In the genomic region with DNA sequence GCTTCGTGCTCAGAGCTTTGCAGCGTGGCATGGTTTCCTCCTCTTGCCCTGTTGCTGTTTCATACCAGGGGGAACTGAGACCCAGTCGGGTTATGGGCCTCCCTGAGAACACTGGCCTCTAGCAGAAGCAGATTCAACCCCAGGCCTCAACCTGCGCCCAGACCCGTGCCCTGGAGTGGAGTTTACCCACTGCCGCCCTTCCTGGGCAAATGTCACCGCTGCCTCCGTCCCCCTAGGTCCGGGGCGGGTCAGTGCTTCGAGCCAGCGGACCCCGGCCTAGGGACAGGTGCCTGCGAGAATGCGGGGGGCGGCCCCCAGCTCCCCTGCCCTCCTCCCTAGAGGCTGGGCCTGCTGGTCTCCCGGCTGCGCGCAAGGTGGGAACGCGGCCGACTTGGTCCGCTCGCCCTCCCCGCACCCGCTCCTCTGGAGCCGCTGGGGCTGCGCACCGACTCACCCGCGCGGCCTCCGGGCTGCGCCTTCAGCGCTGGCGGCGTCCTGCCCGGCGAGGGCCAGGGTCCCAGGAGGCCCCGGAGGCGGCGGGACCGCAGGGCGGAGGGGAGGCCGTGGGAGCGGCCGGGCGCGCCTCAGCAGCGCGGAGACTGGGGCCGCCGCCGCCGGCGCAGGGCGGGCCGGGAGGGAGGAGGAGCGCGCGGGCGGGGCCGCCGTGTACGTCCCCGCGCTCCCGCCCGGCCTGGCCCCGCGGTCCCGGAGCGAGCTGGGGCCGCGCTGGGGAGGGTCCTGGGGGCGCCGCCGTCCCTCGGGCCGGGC, we compare ENCODE assay signal across 8 cellular contexts. TPM values are rescaled to one million over a fixed set of nuclear protein-coding genes. Genes with fewer than 3 reads are reported as not detected.
DNase-seq lines count a peak whose midpoint lies in the region; ATAC-seq and TF ChIP-seq lines count a peak whose summit lies in the region.

A gene with protein sequence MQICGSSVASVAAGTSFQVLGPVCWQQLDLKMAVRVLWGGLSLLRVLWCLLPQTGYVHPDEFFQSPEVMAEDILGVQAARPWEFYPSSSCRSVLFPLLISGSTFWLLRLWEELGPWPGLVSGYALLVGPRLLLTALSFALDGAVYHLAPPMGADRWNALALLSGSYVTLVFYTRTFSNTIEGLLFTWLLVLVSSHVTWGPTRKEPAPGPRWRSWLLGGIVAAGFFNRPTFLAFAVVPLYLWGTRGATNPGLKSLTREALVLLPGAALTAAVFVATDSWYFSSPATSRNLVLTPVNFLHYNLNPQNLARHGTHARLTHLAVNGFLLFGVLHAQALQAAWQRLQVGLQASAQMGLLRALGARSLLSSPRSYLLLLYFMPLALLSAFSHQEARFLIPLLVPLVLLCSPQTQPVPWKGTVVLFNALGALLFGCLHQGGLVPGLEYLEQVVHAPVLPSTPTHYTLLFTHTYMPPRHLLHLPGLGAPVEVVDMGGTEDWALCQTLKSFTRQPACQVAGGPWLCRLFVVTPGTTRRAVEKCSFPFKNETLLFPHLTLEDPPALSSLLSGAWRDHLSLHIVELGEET (minus strand): TSS at position 601 of the 768 bp plus-strand sequence. CDS start 16,802 bp downstream, outside the sequence.

- peak; percentile 79 for ATAC-seq in activated CD4-positive, alpha-beta T cell treated with anti-CD3 and anti-CD28 coated beads for 36 hours

- H3K27me3 ChIP-seq in neuron (ENCODE audit: insufficient read depth, low read length): peaks cover 9% of the 10 kb centered on the region

- H3K4me3 ChIP-seq in fibroblast of villous mesenchyme (ENCODE audit: low read depth, low read length) (peak within 1 kb of the TSS; percentile 71), neuron (ENCODE audit: low read length) (peak within 1 kb of the TSS; percentile 51)

- peaks cover 15% of the 10 kb centered on the region for H3K4me1 Mint-ChIP-seq in activated CD4-positive, alpha-beta T cell treated with anti-CD3 and anti-CD28 coated beads for 36 hours
- peaks cover 14% of the 10 kb centered on the region; the same call in 1 of the 2 replicates for H3K4me1 Mint-ChIP-seq in HFFc6 (ENCODE audit: low read depth)

- no peaks in the 10 kb centered on the region for H3K36me3 Mint-ChIP-seq in activated CD4-positive, alpha-beta T cell treated with anti-CD3 and anti-CD28 coated beads for 36 hours (ENCODE audit: low read depth)
- H3K36me3 Mint-ChIP-seq in HFFc6 (ENCODE audit: low read depth): no peaks in the 10 kb centered on the region

- H3K9me3 Mint-ChIP-seq in activated CD4-positive, alpha-beta T cell treated with anti-CD3 and anti-CD28 coated beads for 36 hours (ENCODE audit: low read depth): no peaks in the 10 kb centered on the region
- H3K9me3 Mint-ChIP-seq in HFFc6: no peaks in the 10 kb centered on the region

- intact Hi-C loops in activated CD4-positive, alpha-beta T cell treated with anti-CD3 and anti-CD28 coated beads for 36 hours (cut with DNase I, micrococcal nuclease): loop anchor here in 1 of 2 experiments (2.0 kb wide), 2 partner anchors 34 to 60 kb away; a partner anchor contains a TSS

- no peaks in the 10 kb centered on the region for H3K36me3 ChIP-seq in neuron (ENCODE audit: insufficient read depth, low read length)

- CTCF ChIA-PET in activated CD4-positive, alpha-beta T cell treated with anti-CD3 and anti-CD28 coated beads for 36 hours (lab: Charles Lee): no interaction called here

- H2AFZ ChIP-seq in neuron (ENCODE audit: low read depth, low read length): peak within 1 kb of the TSS; percentile 99

- H3K27me3 Mint-ChIP-seq in activated CD4-positive, alpha-beta T cell treated with anti-CD3 and anti-CD28 coated beads for 36 hours: peaks cover 11% of the 10 kb centered on the region
- H3K27me3 Mint-ChIP-seq in HFFc6 (ENCODE audit: insufficient read depth): peaks cover 6% of the 10 kb centered on the region; the same call in 1 of the 2 replicates

- H3K4me1 ChIP-seq in neuron (ENCODE audit: insufficient read depth, low read length): peaks cover 11% of the 10 kb centered on the region

- DNase-seq in activated CD4-positive, alpha-beta T cell treated with anti-CD3 and anti-CD28 coated beads for 36 hours: peak; percentile 65
- DNase-seq in activated CD4-positive, alpha-beta T cell treated with anti-CD3 and anti-CD28 coated beads for 1 hour: no peak
- DNase-seq in HFFc6 (no peak), NCI-H146 treated with DMSO at 0.1 percent for 48 hours (lab: John Stamatoyannopoulos, UW; ENCODE audit: unreplicated experiment) (peak; percentile 37), activated T-cell treated with anti-CD3 and anti-CD28 coated beads for 48 hours (ENCODE audit: low read depth) (peak; percentile 50), fibroblast of villous mesenchyme (ENCODE audit: low read depth) (peak; percentile 27), A172 (ENCODE audit: low spot score) (no peak)

- peaks cover 17% of the 10 kb centered on the region for H3K9me3 ChIP-seq in neuron (ENCODE audit: low read length)

- peak within 1 kb of the TSS; percentile 68 for H3K4me3 Mint-ChIP-seq in activated CD4-positive, alpha-beta T cell treated with anti-CD3 and anti-CD28 coated beads for 36 hours
- peak within 1 kb of the TSS; percentile 83 for H3K4me3 Mint-ChIP-seq in HFFc6

- POLR2A ChIA-PET in activated CD4-positive, alpha-beta T cell treated with anti-CD3 and anti-CD28 coated beads for 36 hours (lab: Charles Lee): no interaction called here

- no peak within 1 kb of the TSS for H3K27ac Mint-ChIP-seq in activated CD4-positive, alpha-beta T cell treated with anti-CD3 and anti-CD28 coated beads for 36 hours
- no peak within 1 kb of the TSS for H3K27ac Mint-ChIP-seq in HFFc6

- TF ChIP-seq CTCF in HFFc6 (IDR thresholded peaks at IDR 0.05): no peak
- no peak for TF ChIP-seq CTCF in fibroblast of villous mesenchyme (IDR thresholded peaks at IDR 0.05; ENCODE audit: insufficient read depth, low read depth, low read length)

RNA-seq across cellular contexts. Expression of the gene that starts here (rescaled TPM):
- total RNA-seq in activated CD4-positive, alpha-beta T cell treated with anti-CD3 and anti-CD28 coated beads for 36 hours: under 1 TPM; 0.44 to 0.71 TPM
- 1 to 10 TPM; 2.9 to 4.3 (median 3.7) TPM for total RNA-seq in HFFc6 (2021; fragmentation: NEBNext Ultra II Directional; extraction: Animal tissue kit (Norgen Biotek cat#: 25700))
- total RNA-seq in fibroblast of villous mesenchyme: 1.3 and 1.7 TPM in 2 replicates
- 0.59 and 3.2 TPM in 2 replicates for total RNA-seq in A172 (2014; rRNA removed; shearing (Covaris generic))

Comparison
In these comparisons a context has a peak if more than half of its experiments do, and no peak if none do; other contexts are left out.
1. Peak in DNase-seq and ATAC-seq in activated CD4-positive, alpha-beta T cell treated with anti-CD3 and anti-CD28 coated beads for 36 hours; RNA of the gene not detected or under 1 TPM.
2. DNase-seq: peak in NCI-H146 treated with DMSO at 0.1 percent for 48 hours (single experiment), activated T-cell treated with anti-CD3 and anti-CD28 coated beads for 48 hours (single experiment) and fibroblast of villous mesenchyme (single experiment); none in activated CD4-positive, alpha-beta T cell treated with anti-CD3 and anti-CD28 coated beads for 1 hour (single experiment), HFFc6 (single experiment) and A172 (single experiment).